22 cellular contexts compared by ENCODE assay signal in the genomic region with DNA sequence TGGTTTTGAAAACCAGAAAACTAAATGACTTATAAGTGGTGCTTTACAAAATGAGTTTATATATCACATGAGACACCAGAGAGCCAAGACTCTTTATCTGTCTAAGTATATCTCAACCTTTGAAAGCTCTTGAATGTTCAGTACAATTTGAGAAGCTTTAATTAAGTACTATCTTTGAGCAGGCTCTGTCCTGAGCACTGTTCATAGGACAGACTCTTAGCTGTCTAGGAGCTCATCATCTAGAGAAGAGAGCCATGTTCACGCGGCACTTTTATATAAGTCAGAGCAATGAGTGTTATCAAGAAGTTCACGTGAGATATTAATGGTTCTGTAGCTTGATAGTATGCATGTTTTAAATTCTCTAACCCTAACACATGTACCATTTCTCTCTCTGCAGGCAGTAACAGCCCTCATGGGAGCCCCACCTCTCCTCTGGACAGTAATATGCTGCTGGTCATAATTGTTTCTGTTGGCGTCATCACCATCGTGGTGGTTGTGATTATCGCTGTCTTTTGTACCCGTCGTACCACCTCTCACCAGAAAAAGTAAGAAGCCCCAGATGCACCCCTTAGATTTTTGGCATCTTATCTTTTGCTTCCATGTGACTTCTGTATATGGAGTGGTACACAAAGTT.
"Had no signal": no experiment of that assay in that cellular context is flagged by ENCODE, and none has a peak within 500 bp of the region (broad histone marks: within the 10 kb centered on the region; RNA-seq: fewer than 3 reads in every experiment).

No MANE protein-coding gene starts in this region.

- H3K9me3 ChIP-seq: body of pancreas, sigmoid colon, testis, upper lobe of right lung had no signal

- H3K4me3 ChIP-seq: body of pancreas, cardiac muscle cell, sigmoid colon, testis, upper lobe of right lung had no signal

- H3K4me1 ChIP-seq: body of pancreas, foreskin keratinocyte, testis, upper lobe of right lung had no signal

- ATAC-seq: activated naive CD8-positive, alpha-beta T cell treated with anti-CD3 and anti-CD28 coated beads, Interleukin-2, amount 50 U/mL, for 24 hours; activated T-cell treated with anti-CD3 and anti-CD28 coated beads, Interleukin-2, amount 50 U/mL, for 72 hours; body of pancreas; foreskin keratinocyte; naive thymus-derived CD4-positive, alpha-beta T cell; T-cell; upper lobe of right lung had no signal

- H3K27ac ChIP-seq: body of pancreas, cardiac muscle cell, foreskin keratinocyte, testis, upper lobe of right lung had no signal

- H3K27me3 ChIP-seq: body of pancreas, cardiac muscle cell, foreskin keratinocyte, sigmoid colon, testis, upper lobe of right lung had no signal

- DNase-seq: activated CD4-positive, alpha-beta memory T cell treated with anti-CD3 and anti-CD28 coated beads, Interleukin-2, amount 10 ng/mL, durations not matched to agents 7 days and 5 days; activated CD4-positive, alpha-beta T cell treated with anti-CD3 and anti-CD28 coated beads for 48 hours; activated CD4-positive, CD25-positive, alpha-beta regulatory T cell; activated effector memory CD4-positive, alpha-beta T cell treated with Interleukin-2 at 50 U/mL for 16 hours; activated naive CD4-positive, alpha-beta T cell treated with anti-CD3 and anti-CD28 coated beads, Interleukin-2, amount 10 ng/mL, durations not matched to agents 7 days and 5 days; activated naive CD8-positive, alpha-beta T cell treated with anti-CD3 and anti-CD28 coated beads, Interleukin-2, amount 50 U/mL, for 24 hours; activated T-cell treated with anti-CD3 and anti-CD28 coated beads, Interleukin-2, amount 50 U/mL, for 72 hours; anterior cingulate cortex; body of pancreas; effector CD4-positive, alpha-beta T cell; foreskin keratinocyte; hypothalamus; mesendoderm; naive thymus-derived CD4-positive, alpha-beta T cell; posterior cingulate gyrus; sigmoid colon; stimulated activated CD4-positive, alpha-beta T cell treated with anti-CD3 and anti-CD28 coated beads, Interleukin-4, amount 100 ng/mL, for 1 hour; stimulated activated naive CD4-positive, alpha-beta T cell; T-cell; testis; upper lobe of right lung had no signal
